In the genomic region with DNA sequence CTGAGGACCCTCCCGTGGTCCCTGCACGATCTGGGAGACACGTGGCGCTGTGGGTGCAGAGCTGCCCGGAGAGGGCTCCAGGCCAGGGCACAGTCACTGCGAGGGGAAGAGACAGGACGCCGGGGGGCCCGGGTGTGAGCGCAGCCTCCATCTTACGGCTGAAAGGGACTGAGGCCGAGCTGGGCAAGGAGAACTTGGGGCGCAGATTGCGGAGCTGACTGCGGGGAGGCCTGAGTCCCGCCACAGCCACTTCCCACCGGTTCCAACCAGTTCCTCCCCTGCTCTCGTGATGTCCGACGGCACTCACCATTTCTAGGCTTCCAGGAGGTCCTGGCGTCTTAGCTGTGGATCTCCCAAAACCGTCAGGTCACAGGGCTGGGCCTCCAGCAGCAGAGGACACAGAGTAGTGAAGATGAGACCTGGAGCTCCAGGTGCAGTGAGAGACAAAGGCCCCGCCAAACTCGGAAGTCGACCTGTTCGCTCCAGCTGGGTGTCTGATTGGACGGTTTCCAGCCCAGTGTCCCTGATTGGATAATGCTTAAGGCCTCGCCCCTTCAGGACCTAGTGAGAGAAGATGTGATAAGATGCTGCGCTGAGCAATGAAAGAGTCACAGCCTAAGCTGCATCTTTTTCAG, we compare ENCODE assay signal across 9 cellular contexts.
DNase-seq lines count a peak whose midpoint lies in the region; ATAC-seq lines count a peak whose summit lies in the region.
"Had no signal": no experiment of that assay in that cellular context is flagged by ENCODE, and none has a peak within 500 bp of the region (broad histone marks: within the 10 kb centered on the region; RNA-seq: fewer than 3 reads in every experiment).

No MANE protein-coding gene starts in this region.

- peak; percentile 58 for DNase-seq in activated CD8-positive, alpha-beta memory T cell treated with anti-CD3 and anti-CD28 coated beads, Interleukin-2, amount 50 U/mL, for 48 hours
- DNase-seq in head of caudate nucleus (peak; percentile 32 to 90 (median 69)), LoVo (ENCODE audit: low spot score) (no peak), cerebellar nuclear complex (lab: John Stamatoyannopoulos, UW) (no peak)
- peak; percentile 44 for DNase-seq in stimulated activated CD4-positive, alpha-beta T cell treated with anti-CD3 and anti-CD28 coated beads, Interleukin-4, amount 100 ng/mL, for 1 hour

- peaks cover 16% of the 10 kb centered on the region; the same call in 1 of the 2 replicates for H3K36me3 ChIP-seq in KOPT-K1 (ENCODE audit: insufficient read depth, low read length)

- peak overlapping the region; percentile 64 for H3K27ac ChIP-seq in KOPT-K1 (ENCODE audit: low read depth, low read length, poor library complexity, severe bottlenecking)
- H3K27ac ChIP-seq: KMS-11 had no signal

- ATAC-seq in HG02884 (IDR thresholded peaks at IDR 0.05; ENCODE audit: unreplicated experiment) (no peak), GM18870 (IDR thresholded peaks at IDR 0.05; ENCODE audit: unreplicated experiment) (no peak)

- intact Hi-C loops in head of caudate nucleus (cut with DNase I), result no loop called here

- peaks cover 40% of the 10 kb centered on the region for H3K9me3 ChIP-seq in KOPT-K1 (ENCODE audit: insufficient read depth, low read length, poor library complexity, severe bottlenecking)

Comparison
In these comparisons a context has a peak if more than half of its experiments do, and no peak if none do; other contexts are left out.
1. DNase-seq: peak in activated CD8-positive, alpha-beta memory T cell treated with anti-CD3 and anti-CD28 coated beads, Interleukin-2, amount 50 U/mL, for 48 hours (single experiment), head of caudate nucleus (42 of 42) and stimulated activated CD4-positive, alpha-beta T cell treated with anti-CD3 and anti-CD28 coated beads, Interleukin-4, amount 100 ng/mL, for 1 hour (single experiment); none in LoVo (single experiment) and cerebellar nuclear complex (0 of 2).